ENCODE assay signal across 23 cellular contexts in genomic region chr12:130465626-130466025, GRCh38.
"Had no signal": no experiment of that assay in that cellular context is flagged by ENCODE, and none has a peak within 500 bp of the region (broad histone marks: within the 10 kb centered on the region; RNA-seq: fewer than 3 reads in every experiment).

No MANE protein-coding gene starts in this region.

- H3K4me1 ChIP-seq: left ventricle myocardium inferior, pancreas, right lobe of liver, stomach, testis, transverse colon, upper lobe of left lung had no signal

- H3K27ac Mint-ChIP-seq: naive thymus-derived CD4-positive, alpha-beta T cell; natural killer cell treated with Interleukin-12 subunit alpha and Interleukin-12 subunit beta and Interleukin-15 and Interleukin-18, amount 100 ng/mL, for 72 hours; stimulated activated memory B cell treated with anti-CD40 and anti-IgM and Interleukin-4, amounts not matched to agents 10 μg/mL and 1 μg/mL and 100 μg/mL, for 72 hours had no signal

- H3K27me3 ChIP-seq: right lobe of liver, testis, thyroid gland, transverse colon, upper lobe of left lung had no signal

- H3K36me3 Mint-ChIP-seq: natural killer cell treated with Interleukin-12 subunit alpha and Interleukin-12 subunit beta and Interleukin-15 and Interleukin-18, amount 100 ng/mL, for 72 hours; stimulated activated memory B cell treated with anti-CD40 and anti-IgM and Interleukin-4, amounts not matched to agents 10 μg/mL and 1 μg/mL and 100 μg/mL, for 72 hours had no signal

- H3K27ac ChIP-seq: left ventricle myocardium inferior, pancreas, right lobe of liver, stomach, testis, thyroid gland, transverse colon, upper lobe of left lung had no signal

- H3K36me3 ChIP-seq: left ventricle myocardium inferior, pancreas, right lobe of liver, stomach, thyroid gland, transverse colon, upper lobe of left lung had no signal

- H3K4me3 Mint-ChIP-seq: naive thymus-derived CD4-positive, alpha-beta T cell; natural killer cell treated with Interleukin-12 subunit alpha and Interleukin-12 subunit beta and Interleukin-15 and Interleukin-18, amount 100 ng/mL, for 72 hours; stimulated activated memory B cell treated with anti-CD40 and anti-IgM and Interleukin-4, amounts not matched to agents 10 μg/mL and 1 μg/mL and 100 μg/mL, for 72 hours had no signal

- H3K4me3 ChIP-seq: left ventricle myocardium inferior, lung, mucosa of descending colon, pancreas, right lobe of liver, smooth muscle cell, stomach, testis, thyroid gland, transverse colon, upper lobe of left lung had no signal

- H3K9me3 ChIP-seq: pancreas, right lobe of liver, testis, thyroid gland had no signal

- H3K27me3 Mint-ChIP-seq: naive thymus-derived CD4-positive, alpha-beta T cell; natural killer cell treated with Interleukin-12 subunit alpha and Interleukin-12 subunit beta and Interleukin-15 and Interleukin-18, amount 100 ng/mL, for 72 hours; stimulated activated memory B cell treated with anti-CD40 and anti-IgM and Interleukin-4, amounts not matched to agents 10 μg/mL and 1 μg/mL and 100 μg/mL, for 72 hours had no signal

- H3K4me1 Mint-ChIP-seq: naive thymus-derived CD4-positive, alpha-beta T cell; stimulated activated memory B cell treated with anti-CD40 and anti-IgM and Interleukin-4, amounts not matched to agents 10 μg/mL and 1 μg/mL and 100 μg/mL, for 72 hours had no signal

- ATAC-seq: left colon; mucosa of descending colon; naive thymus-derived CD4-positive, alpha-beta T cell; natural killer cell treated with Interleukin-12 subunit alpha and Interleukin-12 subunit beta and Interleukin-15 and Interleukin-18, amount 100 ng/mL, for 72 hours; pancreas; right lobe of liver; stimulated activated memory B cell treated with anti-CD40 and anti-IgM and Interleukin-4, amounts not matched to agents 10 μg/mL and 1 μg/mL and 100 μg/mL, for 72 hours had no signal

- DNase-seq: hippocampal formation; left colon; left ventricle myocardium inferior; midbrain; naive thymus-derived CD4-positive, alpha-beta T cell; stimulated activated CD4-positive, alpha-beta T cell treated with anti-CD3 and anti-CD28 coated beads, Interleukin-1b, Interleukin-23, amount 100 ng/mL, for 48 hours; stimulated activated CD4-positive, alpha-beta T cell treated with anti-CD3 and anti-CD28 coated beads, Interleukin-2, amount 100 ng/mL, for 48 hours; stimulated activated CD4-positive, alpha-beta T cell treated with anti-CD3 and anti-CD28 coated beads, Interleukin-4, amount 100 ng/mL, for 4 hours; stimulated activated CD8-positive, alpha-beta memory T cell treated with anti-CD3 and anti-CD28 coated beads, Interleukin-4, amount 100 ng/mL, for 48 hours; stimulated activated naive CD4-positive, alpha-beta T cell treated with Interleukin-2 at 50 U/mL for 16 hours; stomach; testis; transverse colon had no signal

- H3K4me2 ChIP-seq: smooth muscle cell had no signal

- FAIRE-seq: keratinocyte, pancreas had no signal
